Comparison of ENCODE assay signal across 9 cellular contexts in genomic region chr20:21396045-21396893, GRCh38. TPM values are rescaled to one million over a fixed set of nuclear protein-coding genes. Genes with fewer than 3 reads are reported as not detected.
DNase-seq lines count a peak whose midpoint lies in the region; ATAC-seq and TF ChIP-seq lines count a peak whose summit lies in the region.
"Had no signal": no experiment of that assay in that cellular context is flagged by ENCODE, and none has a peak within 500 bp of the region (broad histone marks: within the 10 kb centered on the region; RNA-seq: fewer than 3 reads in every experiment).

No MANE protein-coding gene starts in this region.

- intact Hi-C loops in CD4-positive, alpha-beta T cell (cut with DNase I, micrococcal nuclease) = loop anchor here (5.0 to 10.0 kb wide), 4 partner anchors 111 to 291 kb away; partner anchors contain the start of gene LINC00237 (in 2 of the 2)
- intact Hi-C loops in ascending aorta (cut with DNase I) = no loop called here
- intact Hi-C loops in natural killer cell (cut with micrococcal nuclease) = no loop called here

- H3K4me3 ChIP-seq in ascending aorta = peak overlapping the region; percentile 37 to 50

- H3K9me3 Mint-ChIP-seq in CD4-positive, alpha-beta T cell = peaks cover 4% of the 10 kb centered on the region
- no peaks in the 10 kb centered on the region for H3K9me3 Mint-ChIP-seq in natural killer cell

- no peak overlapping the region for H3K27ac ChIP-seq in CD4-positive, alpha-beta T cell (ENCODE audit: low read depth, low read length)
- no peak overlapping the region for H3K27ac ChIP-seq in ascending aorta

- H3K27ac Mint-ChIP-seq in CD4-positive, alpha-beta T cell = no peak overlapping the region
- no peak overlapping the region for H3K27ac Mint-ChIP-seq in natural killer cell

- DNase-seq in CD4-positive, alpha-beta T cell = peak in 2 of 10 experiments; percentile 16 to 21
- peak in 44 of 76 experiments; percentile 16 to 73 (median 48) for DNase-seq in HUDEP-2 (lab: John Stamatoyannopoulos, UW; ENCODE audit: unreplicated experiment in 76 of 76)
- DNase-seq in ascending aorta (ENCODE audit: low spot score in 2 of 2) = no peak
- DNase-seq in natural killer cell = peak; percentile 24
- no peak for DNase-seq in cerebellar cortex (ENCODE audit: low spot score)
- DNase-seq in effector CD8-positive, alpha-beta T cell (lab: John Stamatoyannopoulos, UW) = no peak
- DNase-seq in glomerular visceral epithelial cell (ENCODE audit: extremely low spot score) = no peak
- DNase-seq: small intestine had no signal

- TF ChIP-seq CTCF in CD4-positive, alpha-beta T cell (IDR thresholded peaks at IDR 0.05) = no peak
- no peak for TF ChIP-seq CTCF in ascending aorta (IDR thresholded peaks at IDR 0.05)
- no peak for TF ChIP-seq CTCF in natural killer cell (IDR thresholded peaks at IDR 0.05)

- H3K4me1 Mint-ChIP-seq in CD4-positive, alpha-beta T cell (ENCODE audit: low read depth) = peaks cover 27% of the 10 kb centered on the region
- peaks cover 27 to 34% of the 10 kb centered on the region in 2 donors for H3K4me1 Mint-ChIP-seq in natural killer cell

- H3K9me3 ChIP-seq in CD4-positive, alpha-beta T cell (ENCODE audit: control insufficient read depth, low read length) = peaks cover 17% of the 10 kb centered on the region
- H3K9me3 ChIP-seq in ascending aorta = no peaks in the 10 kb centered on the region

- ATAC-seq in CD4-positive, alpha-beta T cell (ENCODE audit: poor library complexity) = peak; percentile 25
- ATAC-seq in natural killer cell = peak in 2 of 3 donors; percentile 26 to 33
- ATAC-seq in GM18868 (IDR thresholded peaks at IDR 0.05; ENCODE audit: unreplicated experiment) = no peak

- H3K36me3 Mint-ChIP-seq in CD4-positive, alpha-beta T cell (ENCODE audit: low read depth) = peaks cover 10% of the 10 kb centered on the region
- H3K36me3 Mint-ChIP-seq in natural killer cell = peaks cover 6% of the 10 kb centered on the region

- no peak overlapping the region for H3K4me3 Mint-ChIP-seq in CD4-positive, alpha-beta T cell
- H3K4me3 Mint-ChIP-seq in natural killer cell = peak overlapping the region; percentile 45

- H3K4me1 ChIP-seq in ascending aorta = peaks cover 0 to 2% of the 10 kb centered on the region in 2 donors

- H3K36me3 ChIP-seq in ascending aorta = no peaks in the 10 kb centered on the region

- CTCF ChIA-PET in CD4-positive, alpha-beta T cell (lab: Charles Lee) = interaction anchor here (3.1 kb wide), 1 partner anchor 109 kb away, joined by 10 read pairs; no protein-coding TSS in a partner anchor

- H3K27me3 ChIP-seq in CD4-positive, alpha-beta T cell (ENCODE audit: control insufficient read depth, insufficient read depth, low read length) = peaks cover 88% of the 10 kb centered on the region
- H3K27me3 ChIP-seq in ascending aorta = peaks cover 28% of the 10 kb centered on the region

- H3K27me3 Mint-ChIP-seq in CD4-positive, alpha-beta T cell = peaks cover 81% of the 10 kb centered on the region
- peaks cover 59 to 68% of the 10 kb centered on the region in 2 donors for H3K27me3 Mint-ChIP-seq in natural killer cell (ENCODE audit: low read depth in 2 of 2)

- POLR2A ChIA-PET in CD4-positive, alpha-beta T cell (lab: Charles Lee) = interaction anchor here (0.6 to 1.7 kb wide), 4 partner anchors 30 to 271 kb away, joined by 3 to 5 read pairs (median 3); partner anchors contain the start of gene XRN2

RNA-seq across cellular contexts. Expression of gene NKX2-4, which starts 1.1 kb away (rescaled TPM):
- total RNA-seq in CD4-positive, alpha-beta T cell = not detected
- not detected for total RNA-seq in ascending aorta
- total RNA-seq in natural killer cell = not detected

Comparison
In these comparisons a context has a peak if more than half of its experiments do, and no peak if none do; other contexts are left out.
1. DNase-seq: peak in HUDEP-2 (44 of 76) and natural killer cell (single experiment); none in ascending aorta (0 of 2), cerebellar cortex (single experiment), effector CD8-positive, alpha-beta T cell (single experiment) and glomerular visceral epithelial cell (single experiment).
2. intact Hi-C loops: an anchor here in CD4-positive, alpha-beta T cell (5.0 to 10.0 kb wide); none called in ascending aorta and natural killer cell.